ENCODE assay signal across 10 cellular contexts in the genomic region with DNA sequence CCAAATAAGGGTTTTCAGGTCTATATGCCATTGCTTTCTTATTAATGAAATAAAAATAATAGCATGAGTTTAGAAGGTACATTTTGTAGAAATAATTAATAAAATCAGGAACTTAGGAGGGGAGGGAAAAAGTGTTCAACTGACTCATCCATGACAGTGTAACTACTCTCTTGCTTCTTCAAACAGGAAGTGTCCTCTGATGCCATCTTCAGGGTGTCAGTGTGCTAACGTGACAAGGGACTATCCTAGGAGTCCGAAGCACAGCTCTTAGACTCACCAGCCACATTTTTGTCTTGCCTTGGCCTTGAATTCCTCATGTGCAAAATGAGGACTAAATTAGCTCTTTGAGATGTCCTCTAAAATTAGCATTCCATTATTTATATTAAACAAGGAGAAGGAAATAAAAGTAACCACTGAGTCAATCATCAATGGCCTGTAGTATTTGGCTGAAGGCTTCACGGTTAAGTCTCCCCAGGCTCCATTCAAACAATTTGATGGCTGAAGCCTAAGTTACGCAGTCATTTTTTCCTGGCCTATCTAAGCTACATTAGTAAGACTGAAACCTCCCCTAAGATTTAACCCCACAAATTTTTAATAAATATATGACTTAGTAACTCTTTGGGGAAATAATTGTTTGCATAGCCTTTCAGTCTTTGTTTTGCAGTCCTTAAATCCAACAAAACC.
A peak's percentile ranks its signal among the peaks of the same experiment; 100 is the strongest.
DNase-seq lines count a peak whose midpoint lies in the region; ATAC-seq and TF ChIP-seq lines count a peak whose summit lies in the region.
"Had no signal": no experiment of that assay in that cellular context is flagged by ENCODE, and none has a peak within 500 bp of the region (broad histone marks: within the 10 kb centered on the region; RNA-seq: fewer than 3 reads in every experiment).

No MANE protein-coding gene starts in this region.

- H3K4me3 ChIP-seq in choroid plexus epithelial cell (ENCODE audit: low read depth, low read length) = no peak overlapping the region

- ATAC-seq in GM18873 (IDR thresholded peaks at IDR 0.05; ENCODE audit: low FRiP score, unreplicated experiment) (peak; percentile 53), GM18502 (IDR thresholded peaks at IDR 0.05; ENCODE audit: poor library complexity, unreplicated experiment) (no peak)

- no peak for TF ChIP-seq CTCF in choroid plexus epithelial cell (conservative IDR thresholded peaks at IDR 0.05; ENCODE audit: low read depth, low read length)

- in situ Hi-C loops in KBM-7 (cut with MboI; ENCODE audit: low pct_unique_long_range_greater_than_20kb, low sequenced_read_pairs) = no loop called here
- in situ Hi-C loops in G401 (cut with HindIII; ENCODE audit: low sequenced_read_pairs) = no loop called here

- peak; percentile 44 for DNase-seq in A172 (ENCODE audit: low spot score)
- DNase-seq in KBM-7 = peak; percentile 61
- peak; percentile 29 for DNase-seq in choroid plexus epithelial cell (ENCODE audit: low read depth)
- no peak for DNase-seq in stimulated activated CD4-positive, alpha-beta T cell treated with anti-CD3 and anti-CD28 coated beads, Interleukin-4, amount 100 ng/mL, for 1 hour
- no peak for DNase-seq in G401 (ENCODE audit: low spot score)
- DNase-seq in NCI-H2029 treated with DMSO at 0.1 percent for 48 hours (lab: John Stamatoyannopoulos, UW) = no peak
- DNase-seq: CD4-positive, alpha-beta T cell; NCI-H2081 treated with DMSO at 0.1 percent for 48 hours had no signal

Comparison
In these comparisons a context has a peak if more than half of its experiments do, and no peak if none do; other contexts are left out.
1. DNase-seq: peak in A172 (single experiment), KBM-7 (single experiment) and choroid plexus epithelial cell (single experiment); none in stimulated activated CD4-positive, alpha-beta T cell treated with anti-CD3 and anti-CD28 coated beads, Interleukin-4, amount 100 ng/mL, for 1 hour (single experiment), G401 (single experiment) and NCI-H2029 treated with DMSO at 0.1 percent for 48 hours (single experiment).